ENCODE assay signal across 16 cellular contexts in the genomic region with DNA sequence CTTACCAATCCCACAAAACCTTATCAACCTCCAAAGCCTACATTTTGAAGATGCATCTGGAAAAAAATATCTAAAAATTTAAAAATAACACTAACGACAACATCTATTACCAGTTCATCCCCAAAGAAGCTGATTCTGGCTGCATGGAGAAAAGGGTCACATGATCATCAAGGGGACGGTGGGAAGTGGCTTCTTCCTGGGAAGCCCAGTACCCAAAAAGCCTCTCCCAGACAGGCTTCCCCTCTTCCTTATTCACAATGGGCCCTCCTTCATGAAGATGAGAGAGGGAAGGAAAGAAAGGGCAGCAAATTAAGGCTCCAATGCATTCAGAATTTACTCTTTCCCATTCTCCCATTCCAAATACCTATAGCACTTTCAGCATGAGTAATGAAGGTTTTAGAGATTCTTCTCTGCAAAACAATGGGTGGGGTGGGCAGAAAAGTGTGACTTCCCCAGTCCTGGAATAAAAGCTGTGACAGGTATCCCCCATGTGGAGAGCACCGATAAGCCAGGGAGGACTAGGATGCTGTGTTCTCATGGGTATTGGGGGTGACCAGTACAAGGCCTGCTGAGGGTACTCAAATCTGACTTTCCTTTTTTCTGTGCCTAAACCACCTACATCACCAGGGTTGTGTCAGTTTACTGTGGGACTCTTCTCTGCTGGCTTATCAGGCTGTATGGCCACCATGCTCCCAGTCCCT.
DNase-seq lines count a peak whose midpoint lies in the region; ATAC-seq and TF ChIP-seq lines count a peak whose summit lies in the region.
"Had no signal": no experiment of that assay in that cellular context is flagged by ENCODE, and none has a peak within 500 bp of the region (broad histone marks: within the 10 kb centered on the region; RNA-seq: fewer than 3 reads in every experiment).

No MANE protein-coding gene starts in this region.

- DNase-seq in CD4-positive, alpha-beta memory T cell: no peak
- DNase-seq in mammary epithelial cell (no peak), naive B cell (no peak), left ventricle myocardium superior (no peak), NCI-H1417 (lab: John Stamatoyannopoulos, UW) (no peak)
- DNase-seq: DMS79; islet precursor cell; KG1; NCI-H1436; NCI-H446; stimulated activated CD4-positive, alpha-beta T cell treated with anti-CD3 and anti-CD28 coated beads, Interleukin-4, amount 100 ng/mL, for 1 hour had no signal

- no peak overlapping the region for H3K4me3 ChIP-seq in CD4-positive, alpha-beta memory T cell (ENCODE audit: low read length in 2 of 2)
- H3K4me3 ChIP-seq in HUES64 (ENCODE audit: low read length) (no peak overlapping the region), mammary epithelial cell (replicated peaks in 1 of 3; ENCODE audit: insufficient read depth in 1 of 3, low read depth in 2 of 3, low read length in 3 of 3) (no peak overlapping the region)

- POLR2A ChIA-PET in CD4-positive, alpha-beta memory T cell (lab: Charles Lee; ENCODE audit: partially characterized antibody): interaction anchor here (1.3 kb wide), 1 partner anchor 17 kb away, joined by 3 read pairs; no protein-coding TSS in a partner anchor

- TF ChIP-seq CTCF in mammary epithelial cell (conservative IDR thresholded peaks at IDR 0.05 in 1 of 2, IDR thresholded peaks at IDR 0.05 in 1 of 2; ENCODE audit: extremely low read depth in 1 of 2, insufficient read depth in 1 of 2, low read depth in 1 of 2, low read length in 2 of 2): no peak

- in situ Hi-C loops in mammary epithelial cell (cut with MboI; ENCODE audit: low sequenced_read_pairs in 2 of 2): no loop called here

- H3K9ac ChIP-seq in HUES64 (ENCODE audit: low read depth, low read length) (no peak overlapping the region), mammary epithelial cell (ENCODE audit: insufficient read depth, low read length) (peak overlapping the region; percentile 21)

- H3K27me3 Mint-ChIP-seq in CD4-positive, alpha-beta memory T cell: no peaks in the 10 kb centered on the region
- no peaks in the 10 kb centered on the region for H3K27me3 Mint-ChIP-seq in naive B cell

- no TSS peak for BruUV-seq in mammary epithelial cell (replicated peaks; lab: Mats Ljungman, UMichigan)

- H3K4me3 Mint-ChIP-seq in CD4-positive, alpha-beta memory T cell: no peak overlapping the region
- H3K4me3 Mint-ChIP-seq in naive B cell: peak overlapping the region in 2 of 8 donors; percentile 15 to 54

- peak overlapping the region in 5 of 7 donors; percentile 5 to 64 (median 56) for H3K27ac Mint-ChIP-seq in CD4-positive, alpha-beta memory T cell
- H3K27ac Mint-ChIP-seq in naive B cell: peak overlapping the region in 4 of 6 donors; percentile 21 to 69 (median 48)

- H3K4me1 Mint-ChIP-seq in CD4-positive, alpha-beta memory T cell: peaks cover 31 to 64% (median 47%) of the 10 kb centered on the region in 4 donors
- H3K4me1 Mint-ChIP-seq in naive B cell: peaks cover 25 to 66% (median 42%) of the 10 kb centered on the region in 3 donors

- dilution Hi-C loops in mammary epithelial cell (cut with HindIII; ENCODE audit: low sequenced_read_pairs): no loop called here

- no peaks in the 10 kb centered on the region for H3K27me3 ChIP-seq in CD4-positive, alpha-beta memory T cell (ENCODE audit: insufficient read depth, low read length)
- H3K27me3 ChIP-seq in HUES64 (ENCODE audit: insufficient read depth, low read length) (no peaks in the 10 kb centered on the region), mammary epithelial cell (ENCODE audit: insufficient read depth, low read length) (no peaks in the 10 kb centered on the region)

- H3K36me3 Mint-ChIP-seq in CD4-positive, alpha-beta memory T cell: peaks cover 2 to 3% of the 10 kb centered on the region in 2 donors
- peaks cover 0 to 4% of the 10 kb centered on the region in 2 donors for H3K36me3 Mint-ChIP-seq in naive B cell
- H3K36me3 Mint-ChIP-seq: activated naive CD4-positive, alpha-beta T cell treated with anti-CD3 and anti-CD28 coated beads, Interleukin-2, amount 50 U/mL, for 72 hours had no signal

- H3K9me3 ChIP-seq in CD4-positive, alpha-beta memory T cell (ENCODE audit: control insufficient read depth in 1 of 2, low read length in 2 of 2): no peaks in the 10 kb centered on the region
- H3K9me3 ChIP-seq in HUES64 (ENCODE audit: insufficient read depth, low read depth, low read length) (no peaks in the 10 kb centered on the region), mammary epithelial cell (replicated peaks; ENCODE audit: insufficient read depth, low read length) (no peaks in the 10 kb centered on the region)

- 35% methylated on average over 3 of the region's 3 CpGs for WGBS in HUES64
- 74% methylated on average over 3 of the region's 3 CpGs for WGBS in mammary epithelial cell (ENCODE audit: low coverage, missing lambda C conversion rate)

- ATAC-seq in naive B cell (ENCODE audit: low read depth in 2 of 2) (no peak), GM19463 (IDR thresholded peaks at IDR 0.05; ENCODE audit: unreplicated experiment) (no peak), left ventricle myocardium superior (no peak), HG03442 (IDR thresholded peaks at IDR 0.05; ENCODE audit: unreplicated experiment) (no peak)

- intact Hi-C loops in CD4-positive, alpha-beta memory T cell (cut with micrococcal nuclease): no loop called here
- intact Hi-C loops in mammary epithelial cell (cut with micrococcal nuclease): loop anchor here (2.0 kb wide), 1 partner anchor 23 kb away; no protein-coding TSS in a partner anchor
- intact Hi-C loops in left ventricle myocardium superior (cut with micrococcal nuclease): no loop called here

- CTCF ChIA-PET in CD4-positive, alpha-beta memory T cell (lab: Charles Lee; ENCODE audit: partially characterized antibody): no interaction called here
- CTCF ChIA-PET in mammary epithelial cell (lab: Charles Lee; ENCODE audit: low non-redundant PET): no interaction called here

- peak overlapping the region; percentile 35 for H3K4me2 ChIP-seq in mammary epithelial cell (ENCODE audit: insufficient read depth, low read depth, low read length)

- H4K20me1 ChIP-seq in mammary epithelial cell (ENCODE audit: insufficient read depth, low read length): no peaks in the 10 kb centered on the region

- no peak overlapping the region for H3K27ac ChIP-seq in CD4-positive, alpha-beta memory T cell (ENCODE audit: low read depth, low read length)
- peak overlapping the region; percentile 54; the same call in 1 of the 2 replicates for H3K27ac ChIP-seq in HUES64 (ENCODE audit: low read depth, low read length)
- peak overlapping the region; percentile 94 for H3K27ac ChIP-seq in mammary epithelial cell (ENCODE audit: insufficient read depth, low read depth, low read length)
- H3K27ac ChIP-seq: VCaP had no signal

- H3K79me2 ChIP-seq in mammary epithelial cell (ENCODE audit: insufficient read depth, low read length): peaks cover 61% of the 10 kb centered on the region

- H3K4me1 ChIP-seq in CD4-positive, alpha-beta memory T cell (ENCODE audit: insufficient read depth, low read length): peaks cover 45% of the 10 kb centered on the region
- H3K4me1 ChIP-seq in HUES64 (ENCODE audit: insufficient read depth, low read length) (peaks cover 28% of the 10 kb centered on the region), mammary epithelial cell (ENCODE audit: insufficient read depth, low read length) (peaks cover 22% of the 10 kb centered on the region)

- no peak overlapping the region for H2AFZ ChIP-seq in mammary epithelial cell (ENCODE audit: low read depth, low read length)

- no peaks in the 10 kb centered on the region for H3K36me3 ChIP-seq in CD4-positive, alpha-beta memory T cell (ENCODE audit: insufficient read depth, low read length)
- H3K36me3 ChIP-seq in HUES64 (ENCODE audit: insufficient read depth, low read length) (no peaks in the 10 kb centered on the region), mammary epithelial cell (ENCODE audit: insufficient read depth, low read length) (no peaks in the 10 kb centered on the region)

- no peaks in the 10 kb centered on the region for H3K9me3 Mint-ChIP-seq in CD4-positive, alpha-beta memory T cell
- no peaks in the 10 kb centered on the region for H3K9me3 Mint-ChIP-seq in naive B cell
